In genomic region chr7:106284516-106285050, GRCh38 we compare ENCODE assay signal across 8 cellular contexts. TPM values are rescaled to one million over a fixed set of nuclear protein-coding genes. Genes with fewer than 3 reads are reported as not detected.
A peak's percentile ranks its signal among the peaks of the same experiment; 100 is the strongest.
DNase-seq lines count a peak whose midpoint lies in the region; ATAC-seq and TF ChIP-seq lines count a peak whose summit lies in the region.

Gene NAMPT, minus strand, starts transcription at chr7:106284983. Its CDS starts 99 bp downstream, at chr7:106284884.

- peaks cover 9% of the 10 kb centered on the region for H3K36me3 Mint-ChIP-seq in brain
- H3K36me3 Mint-ChIP-seq in immature natural killer cell = no peaks in the 10 kb centered on the region

- TF ChIP-seq CTCF in brain (conservative IDR thresholded peaks at IDR 0.05) = no peak

- H3K4me1 Mint-ChIP-seq in brain = peaks cover 50% of the 10 kb centered on the region
- H3K4me1 Mint-ChIP-seq in immature natural killer cell = peaks cover 14 to 23% of the 10 kb centered on the region in 2 donors

- H3K4me3 Mint-ChIP-seq in brain = peak within 1 kb of the TSS; percentile 89 to 99 (median 99)
- H3K4me3 Mint-ChIP-seq in immature natural killer cell = peak within 1 kb of the TSS; percentile 93 to 97 (median 95)

- peak; percentile 22 for ATAC-seq in HG03066 (IDR thresholded peaks at IDR 0.05; ENCODE audit: low read depth, unreplicated experiment)

- H3K9me3 Mint-ChIP-seq in brain = no peaks in the 10 kb centered on the region
- no peaks in the 10 kb centered on the region for H3K9me3 Mint-ChIP-seq in immature natural killer cell

- peaks cover 12% of the 10 kb centered on the region for H3K27me3 Mint-ChIP-seq in brain
- peaks cover 4 to 15% (median 12%) of the 10 kb centered on the region in 3 donors for H3K27me3 Mint-ChIP-seq in immature natural killer cell (ENCODE audit: low read depth in 3 of 3)

- peak; percentile 69 for DNase-seq in stimulated activated CD4-positive, alpha-beta T cell treated with anti-CD3 and anti-CD28 coated beads, Interleukin-15, amount 100 ng/mL, for 24 hours
- DNase-seq in stimulated activated CD4-positive, alpha-beta T cell treated with anti-CD3 and anti-CD28 coated beads, Interleukin-1b, Interleukin-23, amount 100 ng/mL, for 48 hours = no peak
- DNase-seq in RPMI8226 (peak; percentile 62), immature natural killer cell (peak in 2 of 3 donors; percentile 47 to 63), cortex of kidney (lab: John Stamatoyannopoulos, UW) (no peak)
- peak in 2 of 3 experiments; percentile 53 to 88 for DNase-seq in stimulated activated CD4-positive, alpha-beta T cell treated with anti-CD3 and anti-CD28 coated beads, TNF-alpha, amount 100 ng/mL, for 4 hours (ENCODE audit: low read depth in 3 of 3)

- H3K27ac Mint-ChIP-seq in brain = peak within 1 kb of the TSS; percentile 95 to 99 (median 99)
- H3K27ac Mint-ChIP-seq in immature natural killer cell = peak within 1 kb of the TSS; percentile 94 to 98 (median 96)

RNA-seq across cellular contexts. Expression of gene NAMPT, which starts in this region (rescaled TPM):
- 24.2 TPM for polyA plus RNA-seq in brain (ENCODE audit: insufficient read depth, low read depth, low replicate concordance)
- polyA plus RNA-seq in immature natural killer cell = 10 to 100 TPM; 12.7 to 14.0 (median 13.1) TPM

Comparison
In these comparisons a context has a peak if more than half of its experiments do, and no peak if none do; other contexts are left out.
1. DNase-seq: peak in stimulated activated CD4-positive, alpha-beta T cell treated with anti-CD3 and anti-CD28 coated beads, Interleukin-15, amount 100 ng/mL, for 24 hours (single experiment), RPMI8226 (single experiment), immature natural killer cell (2 of 3) and stimulated activated CD4-positive, alpha-beta T cell treated with anti-CD3 and anti-CD28 coated beads, TNF-alpha, amount 100 ng/mL, for 4 hours (2 of 3); none in stimulated activated CD4-positive, alpha-beta T cell treated with anti-CD3 and anti-CD28 coated beads, Interleukin-1b, Interleukin-23, amount 100 ng/mL, for 48 hours (single experiment) and cortex of kidney (single experiment).